In genomic region chr12:89469361-89469760, GRCh38 we compare ENCODE assay signal across 1 cellular context.
TF ChIP-seq lines count a peak whose summit lies in the region.

No MANE protein-coding gene starts in this region.

TF ChIP-seq in HepG2, 621 proteins besides CTCF, POLR2A, EP300 and RAD21 (continued from another document):
- TF ChIP-seq ZBTB3 (CRISPR knock-in tag; IDR thresholded peaks at IDR 0.05; ENCODE audit: borderline replicate concordance, low read depth), result no peak
